21 cellular contexts compared by ENCODE assay signal in genomic region chr7:151509670-151510333, GRCh38. TPM values are rescaled to one million over a fixed set of nuclear protein-coding genes. Genes with fewer than 3 reads are reported as not detected.
DNase-seq lines count a peak whose midpoint lies in the region; ATAC-seq and TF ChIP-seq lines count a peak whose summit lies in the region.
"Had no signal": no experiment of that assay in that cellular context is flagged by ENCODE, and none has a peak within 500 bp of the region (broad histone marks: within the 10 kb centered on the region; RNA-seq: fewer than 3 reads in every experiment).

No MANE protein-coding gene starts in this region.

- H3K36me3 Mint-ChIP-seq in activated CD4-positive, alpha-beta T cell treated with anti-CD3 and anti-CD28 coated beads for 36 hours (ENCODE audit: low read depth) = peaks cover 4% of the 10 kb centered on the region
- H3K36me3 Mint-ChIP-seq in T-helper 17 cell (ENCODE audit: low read depth) = no peaks in the 10 kb centered on the region

- TF ChIP-seq CTCF in esophagus squamous epithelium (IDR thresholded peaks at IDR 0.05) (no peak), sigmoid colon (IDR thresholded peaks at IDR 0.05) (no peak), testis (IDR thresholded peaks at IDR 0.05) (no peak)

- TF ChIP-seq EP300 in sigmoid colon (IDR thresholded peaks at IDR 0.05) = no peak

- no peaks in the 10 kb centered on the region for H3K27me3 ChIP-seq in esophagus squamous epithelium
- H3K27me3 ChIP-seq in sigmoid colon = no peaks in the 10 kb centered on the region
- no peaks in the 10 kb centered on the region for H3K27me3 ChIP-seq in testis
- H3K27me3 ChIP-seq: Peyer's patch had no signal

- intact Hi-C loops in activated CD4-positive, alpha-beta T cell treated with anti-CD3 and anti-CD28 coated beads for 36 hours (cut with DNase I, micrococcal nuclease) = loop anchor here in 1 of 2 experiments (10.0 kb wide), 1 partner anchor 955 kb away; no protein-coding TSS in a partner anchor
- intact Hi-C loops in esophagus squamous epithelium (cut with DNase I) (no loop called here), sigmoid colon (cut with DNase I) (no loop called here), testis (cut with DNase I; ENCODE audit: low total_unique reads) (no loop called here)

- CTCF ChIA-PET in activated CD4-positive, alpha-beta T cell treated with anti-CD3 and anti-CD28 coated beads for 36 hours (lab: Charles Lee) = interaction anchor here (0.6 to 1.0 kb wide), 4 partner anchors 14 to 630 kb away, joined by 3 to 5 read pairs (median 4); no protein-coding TSS in a partner anchor

- no peak for DNase-seq in activated CD4-positive, alpha-beta T cell treated with anti-CD3 and anti-CD28 coated beads for 36 hours
- DNase-seq in activated CD4-positive, alpha-beta T cell treated with anti-CD3 and anti-CD28 coated beads for 48 hours = no peak
- no peak for DNase-seq in T-helper 17 cell
- no peak for DNase-seq in esophagus squamous epithelium (lab: John Stamatoyannopoulos, UW)
- DNase-seq in sigmoid colon = no peak
- no peak for DNase-seq in testis
- DNase-seq in NCI-H1092 (lab: John Stamatoyannopoulos, UW) = no peak
- DNase-seq in NCI-H510A (lab: John Stamatoyannopoulos, UW) = no peak
- DNase-seq: activated CD4-positive, alpha-beta T cell treated with anti-CD3 and anti-CD28 coated beads for 4 hours; activated CD8-positive, alpha-beta memory T cell treated with anti-CD3 and anti-CD28 coated beads, Interleukin-2, amount 50 U/mL, for 48 hours; activated naive CD4-positive, alpha-beta T cell treated with anti-CD3 and anti-CD28 coated beads, Interleukin-2, amount 10 ng/mL, durations not matched to agents 7 days and 5 days; C1 segment of cervical spinal cord; erythroblast; glutamatergic neuron; Kasumi-1; lower lobe of right lung; NCI-H1417; Peyer's patch; stimulated activated CD4-positive, alpha-beta T cell treated with anti-CD3 and anti-CD28 coated beads, Interleukin-4, amount 100 ng/mL, for 4 hours had no signal

- no peak for ATAC-seq in activated CD4-positive, alpha-beta T cell treated with anti-CD3 and anti-CD28 coated beads for 36 hours
- no peak for ATAC-seq in T-helper 17 cell
- ATAC-seq: lower lobe of right lung had no signal

- 72 to 79% methylated on average over 5 of the region's 5 CpGs for WGBS in esophagus squamous epithelium, 2 donors
- WGBS in sigmoid colon, 2 donors = 57 to 78% methylated on average over 5 of the region's 5 CpGs
- 79 to 85% methylated on average over 5 of the region's 5 CpGs for WGBS in testis, 2 donors

- H3K4me1 ChIP-seq in esophagus squamous epithelium (peaks cover 6 to 90% (median 45%) of the 10 kb centered on the region in 3 donors), sigmoid colon (peaks cover 0 to 98% (median 73%) of the 10 kb centered on the region in 4 donors), testis (peaks cover 23% of the 10 kb centered on the region)

- TF ChIP-seq POLR2A in esophagus squamous epithelium (IDR thresholded peaks at IDR 0.05) = no peak
- no peak for TF ChIP-seq POLR2A in sigmoid colon (IDR thresholded peaks at IDR 0.05)
- no peak for TF ChIP-seq POLR2A in testis (IDR thresholded peaks at IDR 0.05)

- H3K4me3 ChIP-seq in esophagus squamous epithelium (no peak overlapping the region), sigmoid colon (no peak overlapping the region), testis (no peak overlapping the region)
- H3K4me3 ChIP-seq: lower lobe of right lung, Peyer's patch, SK-N-MC, smooth muscle cell had no signal

- H3K4me1 Mint-ChIP-seq in activated CD4-positive, alpha-beta T cell treated with anti-CD3 and anti-CD28 coated beads for 36 hours = peaks cover 74% of the 10 kb centered on the region
- peaks cover 51% of the 10 kb centered on the region for H3K4me1 Mint-ChIP-seq in T-helper 17 cell

- no peak overlapping the region for H3K4me3 Mint-ChIP-seq in activated CD4-positive, alpha-beta T cell treated with anti-CD3 and anti-CD28 coated beads for 36 hours
- peak overlapping the region; percentile 16 for H3K4me3 Mint-ChIP-seq in T-helper 17 cell
- H3K4me3 Mint-ChIP-seq: activated naive CD4-positive, alpha-beta T cell treated with anti-CD3 and anti-CD28 coated beads, Interleukin-2, amount 10 ng/mL, durations not matched to agents 7 days and 5 days had no signal

- H3K36me3 ChIP-seq in esophagus squamous epithelium = peaks cover 0 to 5% (median 0%) of the 10 kb centered on the region in 3 donors
- H3K36me3 ChIP-seq in sigmoid colon = no peaks in the 10 kb centered on the region
- no peaks in the 10 kb centered on the region for H3K36me3 ChIP-seq in testis (ENCODE audit: low read depth, missing control alignments)
- H3K36me3 ChIP-seq: lower lobe of right lung, Peyer's patch had no signal

- POLR2A ChIA-PET in activated CD4-positive, alpha-beta T cell treated with anti-CD3 and anti-CD28 coated beads for 36 hours (lab: Charles Lee) = interaction anchor here (0.9 kb wide), 1 partner anchor 8 kb away, joined by 3 read pairs; no protein-coding TSS in a partner anchor

- no peaks in the 10 kb centered on the region for H3K9me3 Mint-ChIP-seq in activated CD4-positive, alpha-beta T cell treated with anti-CD3 and anti-CD28 coated beads for 36 hours (ENCODE audit: low read depth)
- H3K9me3 Mint-ChIP-seq: activated naive CD4-positive, alpha-beta T cell treated with anti-CD3 and anti-CD28 coated beads, Interleukin-2, amount 10 ng/mL, durations not matched to agents 7 days and 5 days had no signal

- no peaks in the 10 kb centered on the region for H3K27me3 Mint-ChIP-seq in activated CD4-positive, alpha-beta T cell treated with anti-CD3 and anti-CD28 coated beads for 36 hours
- no peaks in the 10 kb centered on the region for H3K27me3 Mint-ChIP-seq in T-helper 17 cell
- H3K27me3 Mint-ChIP-seq: activated naive CD4-positive, alpha-beta T cell treated with anti-CD3 and anti-CD28 coated beads, Interleukin-2, amount 10 ng/mL, durations not matched to agents 7 days and 5 days had no signal

- H3K9me3 ChIP-seq in T-helper 17 cell (ENCODE audit: control insufficient read depth, low read length, poor library complexity, severe bottlenecking) = no peaks in the 10 kb centered on the region
- H3K9me3 ChIP-seq in esophagus squamous epithelium = no peaks in the 10 kb centered on the region
- no peaks in the 10 kb centered on the region for H3K9me3 ChIP-seq in sigmoid colon
- H3K9me3 ChIP-seq in testis = no peaks in the 10 kb centered on the region
- H3K9me3 ChIP-seq: lower lobe of right lung, Peyer's patch had no signal

- H3K27ac ChIP-seq in esophagus squamous epithelium (peak overlapping the region in 3 of 4 donors; percentile 15 to 36 (median 19)), sigmoid colon (peak overlapping the region; percentile 48 to 95 (median 82)), testis (no peak overlapping the region)
- H3K27ac ChIP-seq: lower lobe of right lung, Peyer's patch, SK-N-MC had no signal

- peak overlapping the region; percentile 26 for H3K27ac Mint-ChIP-seq in activated CD4-positive, alpha-beta T cell treated with anti-CD3 and anti-CD28 coated beads for 36 hours
- peak overlapping the region; percentile 63 for H3K27ac Mint-ChIP-seq in T-helper 17 cell
- H3K27ac Mint-ChIP-seq: activated naive CD4-positive, alpha-beta T cell treated with anti-CD3 and anti-CD28 coated beads, Interleukin-2, amount 10 ng/mL, durations not matched to agents 7 days and 5 days had no signal

RNA-seq across cellular contexts. Expression of gene RHEB, which starts 9.9 kb away (rescaled TPM):
- 10 to 100 TPM; 42.8 to 43.0 TPM for total RNA-seq in activated CD4-positive, alpha-beta T cell treated with anti-CD3 and anti-CD28 coated beads for 36 hours
- total RNA-seq in T-helper 17 cell (10 to 100 TPM; 62.5 to 71.1 TPM), esophagus squamous epithelium (10 to 100 TPM; 37.1 to 82.6 (median 54.4) TPM), sigmoid colon (100 to 1,000 TPM; 121 to 162 (median 136) TPM), testis (10 to 100 TPM; 59.4 to 74.6 TPM)
- polyA plus RNA-seq in sigmoid colon (100 to 1,000 TPM in 1 of 3 donors, 10 to 100 TPM in 2; 48.3 to 110 (median 91.3) TPM), testis (ENCODE audit: insufficient read depth, low read depth, low replicate concordance) (88.1 TPM)

Comparison
In these comparisons a context has a peak if more than half of its experiments do, and no peak if none do; other contexts are left out.
1. H3K27ac ChIP-seq: peak in esophagus squamous epithelium (3 of 4) and sigmoid colon (4 of 4); none in testis (0 of 2).